ENCODE assay signal across 8 cellular contexts in genomic region chr1:3012511-3013291, GRCh38. TPM values are rescaled to one million over a fixed set of nuclear protein-coding genes. Genes with fewer than 3 reads are reported as not detected.
DNase-seq lines count a peak whose midpoint lies in the region; ATAC-seq and TF ChIP-seq lines count a peak whose summit lies in the region.

No MANE protein-coding gene starts in this region.

- no peaks in the 10 kb centered on the region for H3K36me3 ChIP-seq in BLaER1
- no peaks in the 10 kb centered on the region for H3K36me3 ChIP-seq in cardiac muscle cell

- no peak for ATAC-seq in activated T-cell treated with anti-CD3 and anti-CD28 coated beads, Interleukin-2, amount 50 U/mL, for 72 hours (replicated peaks in 1 of 2)
- no peak for ATAC-seq in HG02852 (IDR thresholded peaks at IDR 0.05; ENCODE audit: unreplicated experiment)

- H3K4me1 ChIP-seq in BLaER1 (peaks cover 18% of the 10 kb centered on the region), cardiac muscle cell (ENCODE audit: low read depth) (no peaks in the 10 kb centered on the region)

- peaks cover 1 to 9% of the 10 kb centered on the region in 2 donors for H3K9me3 Mint-ChIP-seq in activated T-cell treated with anti-CD3 and anti-CD28 coated beads, Interleukin-2, amount 50 U/mL, for 72 hours

- H3K4me2 ChIP-seq in BLaER1, result peak overlapping the region; percentile 74

- H3K4me3 ChIP-seq in BLaER1 (no peak overlapping the region), LNCaP clone FGC (ENCODE audit: low read depth, low read length) (no peak overlapping the region), cardiac muscle cell (no peak overlapping the region), retinal pigment epithelial cell (ENCODE audit: low read length) (no peak overlapping the region)

- no peak overlapping the region for H3K27ac Mint-ChIP-seq in activated T-cell treated with anti-CD3 and anti-CD28 coated beads, Interleukin-2, amount 50 U/mL, for 72 hours

- H3K27me3 ChIP-seq in BLaER1, result peaks cover 32% of the 10 kb centered on the region
- no peaks in the 10 kb centered on the region for H3K27me3 ChIP-seq in cardiac muscle cell

- H3K27me3 Mint-ChIP-seq in activated T-cell treated with anti-CD3 and anti-CD28 coated beads, Interleukin-2, amount 50 U/mL, for 72 hours (ENCODE audit: low read depth), result peaks cover 12% of the 10 kb centered on the region

- no peaks in the 10 kb centered on the region for H3K4me1 Mint-ChIP-seq in activated T-cell treated with anti-CD3 and anti-CD28 coated beads, Interleukin-2, amount 50 U/mL, for 72 hours (ENCODE audit: low read depth)

- TF ChIP-seq CTCF in LNCaP clone FGC (IDR thresholded peaks at IDR 0.05; ENCODE audit: control insufficient read depth, extremely low read depth, insufficient read depth) (peak; percentile 73), cardiac muscle cell (IDR thresholded peaks at IDR 0.05; ENCODE audit: low read depth, low read length) (peak; percentile 47), retinal pigment epithelial cell (conservative IDR thresholded peaks at IDR 0.05; ENCODE audit: low read depth, low read length) (peak; percentile 57)

- no peak for DNase-seq in LNCaP clone FGC (ENCODE audit: low read depth)
- DNase-seq in activated T-cell treated with anti-CD3 and anti-CD28 coated beads, Interleukin-2, amount 50 U/mL, for 72 hours, result peak; percentile 56 to 64
- DNase-seq in cardiac muscle cell (ENCODE audit: low read depth in 1 of 2, low spot score in 1 of 2), result peak in 1 of 2 donors; percentile 10
- no peak for DNase-seq in retinal pigment epithelial cell (ENCODE audit: low read depth)
- DNase-seq in foreskin melanocyte, result no peak
- no peak for DNase-seq in cerebellar nuclear complex (lab: John Stamatoyannopoulos, UW)

- H3K9ac ChIP-seq in BLaER1, result no peak overlapping the region

- no peak overlapping the region for H3K4me3 Mint-ChIP-seq in activated T-cell treated with anti-CD3 and anti-CD28 coated beads, Interleukin-2, amount 50 U/mL, for 72 hours

- H3K36me3 Mint-ChIP-seq in activated T-cell treated with anti-CD3 and anti-CD28 coated beads, Interleukin-2, amount 50 U/mL, for 72 hours (ENCODE audit: insufficient read depth in 2 of 2), result peaks cover under 1 to 4% of the 10 kb centered on the region in 2 donors

- peaks cover 27% of the 10 kb centered on the region; the same call in 1 of the 2 replicates for H4K20me1 ChIP-seq in BLaER1

- H3K9me3 ChIP-seq in BLaER1 (peaks cover 24% of the 10 kb centered on the region), cardiac muscle cell (ENCODE audit: low read depth) (no peaks in the 10 kb centered on the region)

- H3K27ac ChIP-seq in BLaER1 (no peak overlapping the region), cardiac muscle cell (no peak overlapping the region)

RNA-seq across cellular contexts. Expression of gene ACTRT2, which starts 8.6 kb away (rescaled TPM):
- total RNA-seq in activated T-cell treated with anti-CD3 and anti-CD28 coated beads, Interleukin-2, amount 50 U/mL, for 72 hours, result not detected
- total RNA-seq in cardiac muscle cell, result not detected in 2 replicates
- not detected in 2 replicates for polyA plus RNA-seq in cardiac muscle cell

RNA-seq across cellular contexts. Expression of gene PRDM16, which starts 56.3 kb away (rescaled TPM):
- total RNA-seq in activated T-cell treated with anti-CD3 and anti-CD28 coated beads, Interleukin-2, amount 50 U/mL, for 72 hours, result 1 to 10 TPM in 1 of 2 donors, under 1 TPM in 1; 0.77 to 1.7 TPM
- 27.6 and 55.8 TPM in 2 replicates for total RNA-seq in cardiac muscle cell
- 40.8 and 41.8 TPM in 2 replicates for polyA plus RNA-seq in cardiac muscle cell

Comparison
In these comparisons a context has a peak if more than half of its experiments do, and no peak if none do; other contexts are left out.
1. DNase-seq: peak in activated T-cell treated with anti-CD3 and anti-CD28 coated beads, Interleukin-2, amount 50 U/mL, for 72 hours (2 of 2); none in LNCaP clone FGC (single experiment), retinal pigment epithelial cell (single experiment), foreskin melanocyte (single experiment) and cerebellar nuclear complex (0 of 2).
2. RNA of gene PRDM16, which starts 56.3 kb away (total RNA-seq): 27.6 to 55.8 TPM in cardiac muscle cell; 0.77 to 1.7 TPM in activated T-cell treated with anti-CD3 and anti-CD28 coated beads, Interleukin-2, amount 50 U/mL, for 72 hours; every median in the first group is over 10 times any median in the second.
3. Peak in every context shown above with its lines, with median percentiles within 50 percentile points of each other: CTCF ChIP-seq.